In genomic region chr19:32810452-32810851, GRCh38 we compare ENCODE assay signal across 16 cellular contexts. TPM values are rescaled to one million over a fixed set of nuclear protein-coding genes. Genes with fewer than 3 reads are reported as not detected.
DNase-seq lines count a peak whose midpoint lies in the region; ATAC-seq and TF ChIP-seq lines count a peak whose summit lies in the region.
"Had no signal": no experiment of that assay in that cellular context is flagged by ENCODE, and none has a peak within 500 bp of the region (broad histone marks: within the 10 kb centered on the region; RNA-seq: fewer than 3 reads in every experiment).

No MANE protein-coding gene starts in this region.

- ATAC-seq in activated T-helper 17 cell treated with anti-CD3 and anti-CD28 coated beads, Interleukin-2, amount 50 U/mL, for 72 hours (replicated peaks), result no peak
- peak; percentile 45 for ATAC-seq in left lobe of liver
- no peak for ATAC-seq in upper lobe of right lung
- no peak for ATAC-seq in GM18511 (IDR thresholded peaks at IDR 0.05; ENCODE audit: unreplicated experiment)

- peaks cover 7% of the 10 kb centered on the region for H3K4me1 Mint-ChIP-seq in activated T-helper 17 cell treated with anti-CD3 and anti-CD28 coated beads, Interleukin-2, amount 50 U/mL, for 72 hours

- H3K27me3 Mint-ChIP-seq in activated T-helper 17 cell treated with anti-CD3 and anti-CD28 coated beads, Interleukin-2, amount 50 U/mL, for 72 hours, result no peaks in the 10 kb centered on the region
- H3K27me3 Mint-ChIP-seq: CD4-positive, alpha-beta memory T cell had no signal

- DNase-seq in left lobe of liver (ENCODE audit: low spot score) (no peak), upper lobe of right lung (peak; percentile 15), cardiac septum (ENCODE audit: low spot score) (no peak), NCI-H1105 (lab: John Stamatoyannopoulos, UW) (no peak)
- DNase-seq: C1 segment of cervical spinal cord, Calu3, COR-L47, DMS79 treated with DMSO at 0.1 percent for 48 hours, GF-D8, GOT3 had no signal

- H3K4me3 ChIP-seq in upper lobe of right lung, result no peak overlapping the region
- H3K4me3 ChIP-seq: HAP-1 had no signal

- no peak overlapping the region for H3K27ac ChIP-seq in upper lobe of right lung

- intact Hi-C loops in upper lobe of right lung (cut with DNase I), result no loop called here
- intact Hi-C loops in cardiac septum (cut with DNase I), result no loop called here

- H3K27ac Mint-ChIP-seq in activated T-helper 17 cell treated with anti-CD3 and anti-CD28 coated beads, Interleukin-2, amount 50 U/mL, for 72 hours, result peak overlapping the region; percentile 51

- no peaks in the 10 kb centered on the region for H3K4me1 ChIP-seq in upper lobe of right lung
- H3K4me1 ChIP-seq: HAP-1 had no signal

- no peak for TF ChIP-seq CTCF in upper lobe of right lung (IDR thresholded peaks at IDR 0.05)

- H3K36me3 ChIP-seq in upper lobe of right lung, result no peaks in the 10 kb centered on the region
- H3K36me3 ChIP-seq: HAP-1 had no signal

- H3K4me3 Mint-ChIP-seq in activated T-helper 17 cell treated with anti-CD3 and anti-CD28 coated beads, Interleukin-2, amount 50 U/mL, for 72 hours, result peak overlapping the region; percentile 29

- H3K9me3 ChIP-seq in upper lobe of right lung, result no peaks in the 10 kb centered on the region
- H3K9me3 ChIP-seq: HAP-1 had no signal

- H3K9me3 Mint-ChIP-seq in activated T-helper 17 cell treated with anti-CD3 and anti-CD28 coated beads, Interleukin-2, amount 50 U/mL, for 72 hours, result no peaks in the 10 kb centered on the region
- H3K9me3 Mint-ChIP-seq: CD4-positive, alpha-beta memory T cell had no signal

- no peaks in the 10 kb centered on the region for H3K27me3 ChIP-seq in upper lobe of right lung

- no peaks in the 10 kb centered on the region for H3K36me3 Mint-ChIP-seq in activated T-helper 17 cell treated with anti-CD3 and anti-CD28 coated beads, Interleukin-2, amount 50 U/mL, for 72 hours (ENCODE audit: low read depth)

RNA-seq across cellular contexts. Expression of gene SLC7A9, which starts 59.1 kb away (rescaled TPM):
- under 1 TPM in 1 of 2 donors, not detected in 1; 0.56 TPM for total RNA-seq in activated T-helper 17 cell treated with anti-CD3 and anti-CD28 coated beads, Interleukin-2, amount 50 U/mL, for 72 hours
- total RNA-seq in left lobe of liver (11.4 TPM), upper lobe of right lung (0.46 TPM), cardiac septum (not detected)
- total RNA-seq: A172, Daoy had no signal
